12 cellular contexts compared by ENCODE assay signal in genomic region chr12:94980577-94980976, GRCh38. TPM values are rescaled to one million over a fixed set of nuclear protein-coding genes. Genes with fewer than 3 reads are reported as not detected.
A peak's percentile ranks its signal among the peaks of the same experiment; 100 is the strongest.
DNase-seq lines count a peak whose midpoint lies in the region; ATAC-seq, FAIRE-seq and TF ChIP-seq lines count a peak whose summit lies in the region.
"Had no signal": no experiment of that assay in that cellular context is flagged by ENCODE, and none has a peak within 500 bp of the region (broad histone marks: within the 10 kb centered on the region; RNA-seq: fewer than 3 reads in every experiment).

No MANE protein-coding gene starts in this region.

- H3K9me3 Mint-ChIP-seq in T-cell, result no peaks in the 10 kb centered on the region
- H3K9me3 Mint-ChIP-seq: activated naive CD8-positive, alpha-beta T cell treated with anti-CD3 and anti-CD28 coated beads, Interleukin-2, amount 50 U/mL, for 24 hours had no signal

- POLR2A ChIA-PET in A549 (lab: Yijun Ruan, JAX) (no interaction called here), T-cell (lab: Charles Lee) (interaction anchor here in 1 of 2 donors (0.6 kb wide), 1 partner anchor 9 kb away, joined by 8 read pairs; no protein-coding TSS in a partner anchor)

- no peak overlapping the region for H3K4me2 ChIP-seq in A549

- peak; percentile 35 to 46; a peak in 4 of 5 replicates for TF ChIP-seq RAD21 in A549 (conservative IDR thresholded peaks at IDR 0.05 in 1 of 2, IDR thresholded peaks at IDR 0.05 in 1 of 2)

- FAIRE-seq in A549 (lab: Jason Lieb, UNC), result no peak

- TF ChIP-seq POLR2A in A549 (IDR thresholded peaks at IDR 0.05; ENCODE audit: low read length) (no peak), spleen (IDR thresholded peaks at IDR 0.05) (no peak)

- no peak for TF ChIP-seq EP300 in A549 (IDR thresholded peaks at IDR 0.05)

- intact Hi-C loops in spleen (cut with DNase I; ENCODE audit: low total_unique reads), result no loop called here

- H3K4me3 ChIP-seq in A549, result no peak overlapping the region
- H3K4me3 ChIP-seq in GM12865 (ENCODE audit: low read depth, low read length), result no peak overlapping the region
- H3K4me3 ChIP-seq in spleen, result no peak overlapping the region
- H3K4me3 ChIP-seq: vagina had no signal

- peaks cover 0 to 44% (median 3%) of the 10 kb centered on the region in 6 donors for H3K36me3 ChIP-seq in spleen
- H3K36me3 ChIP-seq: vagina had no signal

- H3K27ac Mint-ChIP-seq in T-cell, result peak overlapping the region; percentile 48 to 49
- H3K27ac Mint-ChIP-seq: activated naive CD8-positive, alpha-beta T cell treated with anti-CD3 and anti-CD28 coated beads, Interleukin-2, amount 50 U/mL, for 24 hours had no signal

- ATAC-seq in A549, result peak in 1 of 2 experiments; percentile 47; a peak in 1 of 6 replicates
- ATAC-seq in T-cell (replicated peaks in 1 of 4), result peak; percentile 29 to 84 (median 40)
- no peak for ATAC-seq in GM21447 (IDR thresholded peaks at IDR 0.05; ENCODE audit: unreplicated experiment)
- no peak for ATAC-seq in GM19455 (IDR thresholded peaks at IDR 0.05; ENCODE audit: unreplicated experiment)
- no peak for ATAC-seq in GM18517 (IDR thresholded peaks at IDR 0.05; ENCODE audit: unreplicated experiment)
- ATAC-seq: activated naive CD8-positive, alpha-beta T cell treated with anti-CD3 and anti-CD28 coated beads, Interleukin-2, amount 50 U/mL, for 24 hours had no signal

- WGBS in A549 (ENCODE audit: missing lambda C conversion rate), result 73% methylated on average over 4 of the region's 4 CpGs
- 52 to 68% (median 57%) methylated on average over 4 of the region's 4 CpGs for WGBS in spleen, 5 donors

- no peaks in the 10 kb centered on the region for H3K27me3 ChIP-seq in spleen (replicated peaks in 1 of 7)
- H3K27me3 ChIP-seq: vagina had no signal

- CTCF ChIA-PET in A549 (lab: Yijun Ruan, JAX) (interaction anchor here (0.9 to 1.5 kb wide), 4 partner anchors 10 to 436 kb away, joined by 3 to 4 read pairs (median 3); no protein-coding TSS in a partner anchor), T-cell (lab: Charles Lee) (interaction anchor here in 1 of 2 donors (0.6 kb wide), 1 partner anchor 8 kb away, joined by 7 read pairs; no protein-coding TSS in a partner anchor)

- peaks cover 57 to 62% (median 61%) of the 10 kb centered on the region in 3 donors for H3K4me1 Mint-ChIP-seq in T-cell

- TF ChIP-seq CTCF in A549 (IDR thresholded peaks at IDR 0.05) (peak; percentile 41), GM12865 (IDR thresholded peaks at IDR 0.05; ENCODE audit: insufficient read depth, low read depth, low read length, missing control alignments) (no peak), spleen (IDR thresholded peaks at IDR 0.05 in 8 of 11, conservative IDR thresholded peaks at IDR 0.05 in 3 of 11) (peak in 1 of 11 experiments; percentile 9)

- no peaks in the 10 kb centered on the region for H3K27me3 Mint-ChIP-seq in T-cell
- H3K27me3 Mint-ChIP-seq: activated naive CD8-positive, alpha-beta T cell treated with anti-CD3 and anti-CD28 coated beads, Interleukin-2, amount 50 U/mL, for 24 hours had no signal

- DNase-seq in A549 (ENCODE audit: low read depth in 1 of 2, low spot score in 1 of 2), result peak in 1 of 2 experiments; percentile 30
- peak; percentile 19 for DNase-seq in GM12865 (ENCODE audit: low read depth)
- no peak for DNase-seq in T-cell
- peak; percentile 74 for DNase-seq in iris pigment epithelial cell (ENCODE audit: low read depth)
- no peak for DNase-seq in spleen
- DNase-seq: activated naive CD8-positive, alpha-beta T cell treated with anti-CD3 and anti-CD28 coated beads, Interleukin-2, amount 50 U/mL, for 24 hours; GF-D8; T1000 had no signal

- H3K4me3 Mint-ChIP-seq in T-cell, result peak overlapping the region in 1 of 3 donors; percentile 32
- H3K4me3 Mint-ChIP-seq: activated naive CD8-positive, alpha-beta T cell treated with anti-CD3 and anti-CD28 coated beads, Interleukin-2, amount 50 U/mL, for 24 hours had no signal

- H3K4me1 ChIP-seq in A549, result no peaks in the 10 kb centered on the region
- peaks cover 0 to 10% (median 0%) of the 10 kb centered on the region in 6 donors for H3K4me1 ChIP-seq in spleen
- H3K4me1 ChIP-seq: vagina had no signal

- peaks cover 24% of the 10 kb centered on the region for H3K36me3 Mint-ChIP-seq in T-cell

- H3K27ac ChIP-seq in A549 (no peak overlapping the region), spleen (no peak overlapping the region)
- H3K27ac ChIP-seq: vagina had no signal

- H3K9me3 ChIP-seq in A549 (no peaks in the 10 kb centered on the region), spleen (no peaks in the 10 kb centered on the region)
- H3K9me3 ChIP-seq: vagina had no signal

TF ChIP-seq in A549, 52 proteins besides CTCF, POLR2A, EP300 and RAD21:
- TF ChIP-seq HOXB13 (CRISPR knock-in tag; IDR thresholded peaks at IDR 0.05; ENCODE audit: low read depth) (no peak), NPAS2 (CRISPR knock-in tag; IDR thresholded peaks at IDR 0.05; ENCODE audit: borderline replicate concordance) (no peak), JUNB (IDR thresholded peaks at IDR 0.05) (no peak), FOSB (CRISPR knock-in tag; IDR thresholded peaks at IDR 0.05) (no peak), SMC3 (IDR thresholded peaks at IDR 0.05) (0 out of 3 replicates have a peak, but pooled peaks have one; percentile 13), ZNF302 (CRISPR knock-in tag; IDR thresholded peaks at IDR 0.05) (no peak)

RNA-seq across cellular contexts. Expression of gene NDUFA12, which starts 22.9 kb away (rescaled TPM):
- polyA plus RNA-seq in A549 (2011; rRNA removed) (257 and 260 TPM in 2 replicates), A549 (2017; fragmentation: RNase III; extraction: RNeasy Plus Mini Kit Qiagen cat#74134 plus additional on column Dnase treatment) (203 to 209 TPM (median 207 TPM) in 3 replicates), spleen (100 to 1,000 TPM in 2 of 3 donors, 10 to 100 TPM in 1; 92.0 to 150 (median 145) TPM)
- 141 and 196 TPM in 2 replicates for polyA plus RNA-seq in A549 (2012; cell fraction: cytosol; rRNA removed)
- polyA plus RNA-seq in A549 (2012; cell fraction: nucleus; rRNA removed), result 71.6 and 107 TPM in 2 replicates
- polyA minus RNA-seq in A549 (2011; rRNA and poly(A)+ RNA removed), result 66.9 and 83.0 TPM in 2 replicates
- total RNA-seq in T-cell (100 to 1,000 TPM in 2 of 5 donors, 10 to 100 TPM in 3; 56.2 to 120 (median 67.6) TPM), spleen (100 to 1,000 TPM in 2 of 7 donors, 10 to 100 TPM in 5; 65.1 to 118 (median 91.2) TPM)

Comparison
In these comparisons a context has a peak if more than half of its experiments do, and no peak if none do; other contexts are left out.
1. ATAC-seq: peak in T-cell (4 of 4); none in GM21447 (single experiment), GM19455 (single experiment) and GM18517 (single experiment).
2. DNase-seq: peak in GM12865 (single experiment) and iris pigment epithelial cell (single experiment); none in T-cell (0 of 34) and spleen (single experiment).